Comparison of ENCODE assay signal across 1 cellular context in genomic region chr14:101412741-101413140, GRCh38.
TF ChIP-seq lines count a peak whose summit lies in the region.

No MANE protein-coding gene starts in this region.

TF ChIP-seq in HepG2, 621 proteins besides CTCF, POLR2A, EP300 and RAD21 (continued from another document):
- TF ChIP-seq ZBTB37 (CRISPR knock-in tag; IDR thresholded peaks at IDR 0.05) (no peak), TCF7L2 (IDR thresholded peaks at IDR 0.05; ENCODE audit: low read depth, low read length) (peak; percentile 47; the same call in 1 of the 2 replicates), HOXD1 (CRISPR knock-in tag; IDR thresholded peaks at IDR 0.05) (0 out of 2 replicates have a peak, but pooled peaks have one; percentile 29), CSRNP1 (CRISPR knock-in tag; IDR thresholded peaks at IDR 0.05) (no peak), RAD51 (IDR thresholded peaks at IDR 0.05; ENCODE audit: borderline replicate concordance) (no peak), ZNF10 (CRISPR knock-in tag; IDR thresholded peaks at IDR 0.05; ENCODE audit: borderline replicate concordance, low read depth) (no peak), GABPA (IDR thresholded peaks at IDR 0.05; ENCODE audit: low read depth, low read length) (no peak), GABPA (CRISPR knock-in tag; IDR thresholded peaks at IDR 0.05; ENCODE audit: low read depth) (peak; percentile 34; the same call in 1 of the 2 replicates), ARID5B (CRISPR knock-in tag; IDR thresholded peaks at IDR 0.05) (peak; percentile 97), JUND (CRISPR knock-in tag; IDR thresholded peaks at IDR 0.05) (peak; percentile 91), ESRRA (CRISPR knock-in tag; IDR thresholded peaks at IDR 0.05; ENCODE audit: low read depth) (no peak), NKX3-1 (CRISPR knock-in tag; IDR thresholded peaks at IDR 0.05) (0 out of 2 replicates have a peak, but pooled peaks have one; percentile 50), ZNF274 (CRISPR knock-in tag; IDR thresholded peaks at IDR 0.05) (no peak), PRMT3 (CRISPR knock-in tag; IDR thresholded peaks at IDR 0.05; ENCODE audit: borderline replicate concordance, low read depth) (no peak), HMG20B (CRISPR knock-in tag; conservative IDR thresholded peaks at IDR 0.05) (peak; percentile 95), TBX2 (CRISPR knock-in tag; IDR thresholded peaks at IDR 0.05; ENCODE audit: borderline replicate concordance) (peak; percentile 96), HMGXB3 (CRISPR knock-in tag; IDR thresholded peaks at IDR 0.05; ENCODE audit: borderline replicate concordance) (0 out of 2 replicates have a peak, but pooled peaks have one; percentile 19), FOXP1 (IDR thresholded peaks at IDR 0.05) (no peak), FOXP1 (CRISPR knock-in tag; IDR thresholded peaks at IDR 0.05) (peak; percentile 85), GATAD2A (CRISPR knock-in tag; IDR thresholded peaks at IDR 0.05) (peak; percentile 91), ZNF547 (CRISPR knock-in tag; IDR thresholded peaks at IDR 0.05) (no peak), AKNA (CRISPR knock-in tag; IDR thresholded peaks at IDR 0.05; ENCODE audit: borderline replicate concordance) (no peak)
